In the genomic region with DNA sequence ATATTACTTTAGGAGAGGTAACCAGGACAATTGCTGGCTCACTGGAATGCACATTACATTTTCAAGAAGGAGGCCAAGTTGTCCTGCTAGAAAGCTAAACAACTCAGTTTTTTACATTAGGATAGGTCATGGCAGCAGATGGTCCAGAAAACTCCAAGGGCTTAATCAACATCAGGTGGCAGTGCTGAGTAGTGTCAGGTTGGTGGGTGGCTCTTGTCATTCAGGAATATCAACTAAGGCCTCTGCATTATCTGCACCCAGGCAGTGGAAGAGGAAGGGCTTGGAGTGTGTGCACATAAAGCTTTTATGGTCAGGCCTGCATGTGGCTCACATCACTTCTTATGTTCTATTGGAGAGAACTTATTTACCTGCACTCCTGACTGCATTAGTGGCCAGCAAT, we compare ENCODE assay signal across 25 cellular contexts. TPM values are rescaled to one million over a fixed set of nuclear protein-coding genes. Genes with fewer than 3 reads are reported as not detected.
"Had no signal": no experiment of that assay in that cellular context is flagged by ENCODE, and none has a peak within 500 bp of the region (broad histone marks: within the 10 kb centered on the region; RNA-seq: fewer than 3 reads in every experiment).

No MANE protein-coding gene starts in this region.

- DNase-seq: activated CD4-positive, alpha-beta T cell treated with anti-CD3 and anti-CD28 coated beads, Interleukin-2, amount 10 ng/mL, durations not matched to agents 7 days and 5 days; activated CD8-positive, alpha-beta T cell treated with anti-CD3 and anti-CD28 coated beads, Interleukin-2, amount 10 ng/mL, durations not matched to agents 7 days and 5 days; activated naive CD4-positive, alpha-beta T cell treated with Interleukin-2 at 50 U/mL for 16 hours; activated naive CD8-positive, alpha-beta T cell treated with anti-CD3 and anti-CD28 coated beads, Interleukin-2, amount 50 U/mL, for 24 hours; activated T-cell treated with anti-CD3 and anti-CD28 coated beads, Interleukin-2, amount 50 U/mL, for 24 hours; anterior cingulate cortex; caudate nucleus; effector memory CD8-positive, alpha-beta T cell; foreskin keratinocyte; left cardiac atrium; natural killer cell; ovary; psoas muscle; right lobe of liver; small intestine; stimulated activated CD4-positive, alpha-beta T cell treated with anti-CD3 and anti-CD28 coated beads, Interleukin-4, amount 100 ng/mL, for 1 hour; stomach had no signal

- H3K36me3 ChIP-seq: ovary, right lobe of liver, stomach had no signal

- ATAC-seq: activated CD4-positive, CD25-positive, alpha-beta regulatory T cell treated with anti-CD3 and anti-CD28 coated beads, Interleukin-2, amount 50 U/mL, for 24 hours; activated CD8-positive, alpha-beta T cell treated with anti-CD3 and anti-CD28 coated beads, Interleukin-2, amount 10 ng/mL, durations not matched to agents 7 days and 5 days; activated naive CD8-positive, alpha-beta T cell treated with anti-CD3 and anti-CD28 coated beads, Interleukin-2, amount 50 U/mL, for 24 hours; effector memory CD8-positive, alpha-beta T cell; foreskin keratinocyte; left cardiac atrium; natural killer cell; psoas muscle; right lobe of liver; stimulated activated effector memory CD8-positive, alpha-beta T cell treated with anti-CD3 and anti-CD28 coated beads, Interleukin-12 subunit alpha, Interleukin-12 subunit beta, amount 100 ng/mL, for 72 hours had no signal

- H3K4me1 ChIP-seq: foreskin keratinocyte, psoas muscle, right lobe of liver, stomach had no signal

- H2AFZ ChIP-seq: hepatocyte had no signal

- H3K4me3 ChIP-seq: hepatocyte, lung, ovary, psoas muscle, right lobe of liver, stomach had no signal

- H3K4me2 ChIP-seq: hepatocyte had no signal

- H3K27me3 ChIP-seq: foreskin keratinocyte, hepatocyte, ovary, right lobe of liver, stomach had no signal

- H3K27ac ChIP-seq: foreskin keratinocyte, hepatocyte, ovary, psoas muscle, right lobe of liver, stomach had no signal

- H3K9me3 ChIP-seq: ovary, psoas muscle, right lobe of liver, stomach had no signal

- H3K79me2 ChIP-seq: hepatocyte had no signal

RNA-seq across cellular contexts. Expression of a gene that starts 32.2 kb away (rescaled TPM):
- total RNA-seq: activated CD4-positive, alpha-beta T cell treated with anti-CD3 and anti-CD28 coated beads, Interleukin-2, amount 10 ng/mL, durations not matched to agents 7 days and 5 days; activated CD8-positive, alpha-beta T cell treated with anti-CD3 and anti-CD28 coated beads, Interleukin-2, amount 10 ng/mL, durations not matched to agents 7 days and 5 days; activated T-helper 2 cell treated with anti-CD3 and anti-CD28 coated beads, Interferon-gamma antibody, Interleukin-2, Interleukin-4, amounts not matched to agents 10 μg/mL and 5 μg/mL and 100 μg/mL, durations not matched to agents 14 hours and 24 hours and 36 hours; dermis microvascular lymphatic vessel endothelial cell; fibroblast of lung; foreskin keratinocyte; hepatocyte; left cardiac atrium; lung; natural killer cell; ovary; psoas muscle; right lobe of liver; stomach; temporal lobe had no signal
